In the genomic region with DNA sequence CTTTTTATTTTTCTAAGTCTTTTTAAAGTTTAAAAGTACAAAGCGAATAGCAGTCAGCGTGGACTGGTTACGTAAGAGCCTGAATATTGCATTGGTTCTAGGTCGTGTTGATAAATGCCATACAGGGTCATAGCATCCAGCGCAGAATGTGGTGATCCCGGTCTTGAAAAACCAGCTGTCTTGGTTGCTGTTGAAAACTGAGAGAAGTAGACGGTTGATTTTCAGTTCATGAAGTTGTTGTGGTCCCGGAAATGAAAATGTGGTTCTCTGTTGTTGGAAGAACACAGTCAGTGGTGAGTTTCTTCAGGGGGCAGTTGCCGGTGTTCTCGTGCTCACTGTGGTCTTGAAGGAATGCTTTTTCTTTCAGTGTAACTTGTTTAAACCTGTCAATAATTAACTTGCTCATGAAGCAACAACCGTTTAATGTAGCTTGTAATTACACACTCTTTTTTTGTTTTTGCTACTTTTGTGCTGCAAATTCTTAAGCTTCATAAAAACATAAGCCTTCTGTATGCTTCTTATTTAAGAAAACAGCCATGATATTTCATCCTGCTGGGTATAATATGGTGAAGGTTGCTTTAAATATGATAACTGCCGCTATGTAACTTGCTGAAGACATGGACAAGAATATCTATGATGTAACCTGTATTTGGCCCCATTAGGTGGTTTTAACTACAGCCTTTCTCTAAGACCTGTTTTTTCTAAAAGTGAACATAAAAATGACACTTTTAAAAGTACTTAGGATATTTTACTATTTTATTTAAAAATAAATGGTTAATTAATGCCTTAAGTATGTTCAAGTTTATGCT, we compare ENCODE assay signal across 13 cellular contexts.
DNase-seq lines count a peak whose midpoint lies in the region; ATAC-seq and TF ChIP-seq lines count a peak whose summit lies in the region.
"Had no signal": no experiment of that assay in that cellular context is flagged by ENCODE, and none has a peak within 500 bp of the region (broad histone marks: within the 10 kb centered on the region; RNA-seq: fewer than 3 reads in every experiment).

No MANE protein-coding gene starts in this region.

- H3K4me1 ChIP-seq in mammary epithelial cell (ENCODE audit: insufficient read depth, low read length): peaks cover 19% of the 10 kb centered on the region
- peaks cover 0 to 63% (median 27%) of the 10 kb centered on the region in 4 donors for H3K4me1 ChIP-seq in transverse colon
- H3K4me1 ChIP-seq in BE2C: no peaks in the 10 kb centered on the region
- H3K4me1 ChIP-seq: spleen had no signal

- H3K9me3 ChIP-seq in mammary epithelial cell (replicated peaks; ENCODE audit: insufficient read depth, low read length): no peaks in the 10 kb centered on the region
- H3K9me3 ChIP-seq in transverse colon: no peaks in the 10 kb centered on the region
- no peaks in the 10 kb centered on the region for H3K9me3 ChIP-seq in BE2C
- H3K9me3 ChIP-seq: SK-N-SH, spleen had no signal

- H3K36me3 ChIP-seq in mammary epithelial cell (ENCODE audit: insufficient read depth, low read length): peaks cover 6% of the 10 kb centered on the region
- peaks cover 0 to 4% (median 0%) of the 10 kb centered on the region in 4 donors for H3K36me3 ChIP-seq in transverse colon
- H3K36me3 ChIP-seq in BE2C: peaks cover 19% of the 10 kb centered on the region

- WGBS in mammary epithelial cell (ENCODE audit: low coverage, missing lambda C conversion rate): 33% methylated on average over 9 of the region's 12 CpGs
- WGBS in transverse colon (ENCODE audit: low coverage in 1 of 2), 2 donors: 44 to 48% methylated on average over 5 to 12 of the region's 12 CpGs

- dilution Hi-C loops in mammary epithelial cell (cut with HindIII; ENCODE audit: low sequenced_read_pairs): no loop called here

- ATAC-seq in left lobe of liver (peak; percentile 68), GM21737 (IDR thresholded peaks at IDR 0.05; ENCODE audit: unreplicated experiment) (no peak)
- ATAC-seq: activated naive CD4-positive, alpha-beta T cell treated with anti-CD3 and anti-CD28 coated beads, Interleukin-2, amount 50 U/mL, for 72 hours; esophagus mucosa had no signal

- peak; percentile 33 for DNase-seq in LoVo (ENCODE audit: low spot score)
- DNase-seq in mammary epithelial cell: peak; percentile 79
- peak; percentile 68 for DNase-seq in left lobe of liver (ENCODE audit: low spot score)
- peak; percentile 49 for DNase-seq in transverse colon
- DNase-seq in BE2C: no peak
- DNase-seq in NCI-H1105 (lab: John Stamatoyannopoulos, UW): no peak
- DNase-seq: EL, NCI-H524, SK-N-SH, spleen had no signal

- CTCF ChIA-PET in mammary epithelial cell (lab: Charles Lee; ENCODE audit: low non-redundant PET): interaction anchor here (0.6 kb wide), 1 partner anchor 77 kb away, joined by 3 read pairs; no protein-coding TSS in a partner anchor

- peak overlapping the region; percentile 43 for H3K9ac ChIP-seq in mammary epithelial cell (ENCODE audit: insufficient read depth, low read length)
- H3K9ac ChIP-seq: SK-N-SH had no signal

- peak overlapping the region; percentile 71 for H3K4me2 ChIP-seq in mammary epithelial cell (ENCODE audit: insufficient read depth, low read depth, low read length)
- H3K4me2 ChIP-seq: SK-N-SH had no signal

- in situ Hi-C loops in mammary epithelial cell (cut with MboI; ENCODE audit: low sequenced_read_pairs in 2 of 2): no loop called here
- in situ Hi-C loops in transverse colon (cut with MboI; ENCODE audit: low pct_ligation_motif_present in 1 of 4, low pct_unique_long_range_greater_than_20kb in 1 of 4, low sequenced_read_pairs in 3 of 4): no loop called here

- peak overlapping the region; percentile 43 for H2AFZ ChIP-seq in mammary epithelial cell (ENCODE audit: low read depth, low read length)

- H3K27ac ChIP-seq in mammary epithelial cell (ENCODE audit: insufficient read depth, low read depth, low read length) (peak overlapping the region; percentile 65), transverse colon (peak overlapping the region; percentile 57 to 83 (median 78))
- H3K27ac ChIP-seq: spleen had no signal

- H3K4me3 ChIP-seq in mammary epithelial cell (replicated peaks in 1 of 3; ENCODE audit: insufficient read depth in 1 of 3, low read depth in 2 of 3, low read length in 3 of 3) (peak overlapping the region in 2 of 3 experiments; percentile 2 to 33), transverse colon (peak overlapping the region in 3 of 4 donors; percentile 5 to 32 (median 11)), BE2C (ENCODE audit: low read depth, low read length) (no peak overlapping the region)
- H3K4me3 ChIP-seq: spleen had no signal

- H4K20me1 ChIP-seq in mammary epithelial cell (ENCODE audit: insufficient read depth, low read length): no peaks in the 10 kb centered on the region

- TF ChIP-seq EP300 in transverse colon (IDR thresholded peaks at IDR 0.05; ENCODE audit: low read depth): no peak

- no TSS peak for BruUV-seq in mammary epithelial cell (replicated peaks; lab: Mats Ljungman, UMichigan)

- no peak for TF ChIP-seq POLR2A in transverse colon (IDR thresholded peaks at IDR 0.05)

- H3K27me3 ChIP-seq in mammary epithelial cell (ENCODE audit: insufficient read depth, low read length) (no peaks in the 10 kb centered on the region), transverse colon (no peaks in the 10 kb centered on the region), BE2C (no peaks in the 10 kb centered on the region)
- H3K27me3 ChIP-seq: spleen had no signal

- peaks cover 5% of the 10 kb centered on the region for H3K79me2 ChIP-seq in mammary epithelial cell (ENCODE audit: insufficient read depth, low read length)

- TF ChIP-seq CTCF in mammary epithelial cell (conservative IDR thresholded peaks at IDR 0.05 in 1 of 2, IDR thresholded peaks at IDR 0.05 in 1 of 2; ENCODE audit: extremely low read depth in 1 of 2, insufficient read depth in 1 of 2, low read depth in 1 of 2, low read length in 2 of 2): no peak
- TF ChIP-seq CTCF in transverse colon (IDR thresholded peaks at IDR 0.05): no peak
- TF ChIP-seq CTCF in BE2C (IDR thresholded peaks at IDR 0.05; ENCODE audit: low read depth, low read length): no peak

- intact Hi-C loops in mammary epithelial cell (cut with micrococcal nuclease) (no loop called here), transverse colon (cut with DNase I; ENCODE audit: low total_unique reads) (no loop called here)

Comparison
In these comparisons a context has a peak if more than half of its experiments do, and no peak if none do; other contexts are left out.
1. DNase-seq: peak in LoVo (single experiment), mammary epithelial cell (single experiment), left lobe of liver (single experiment) and transverse colon (single experiment); none in BE2C (single experiment) and NCI-H1105 (single experiment).